33 cellular contexts compared by ENCODE assay signal in the genomic region with DNA sequence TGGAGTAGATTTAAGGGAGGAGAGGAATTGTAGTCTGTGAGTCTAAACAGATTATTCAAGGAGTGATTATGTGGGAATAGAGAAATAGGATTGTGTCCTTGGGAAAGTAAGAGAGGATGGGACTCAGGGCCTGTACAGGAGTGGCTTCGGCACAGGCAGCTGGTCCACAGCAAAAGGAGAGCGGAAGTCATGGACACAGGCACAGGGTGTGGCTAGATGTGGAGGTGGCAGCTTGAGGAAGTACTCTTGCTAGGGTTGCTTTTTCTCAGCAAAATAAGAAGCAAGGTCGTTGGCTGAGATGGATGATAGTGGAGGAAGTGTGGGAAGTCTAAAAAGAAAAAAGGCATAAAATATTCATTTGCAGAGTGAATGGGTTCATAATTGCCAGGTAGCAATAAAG. TPM values are rescaled to one million over a fixed set of nuclear protein-coding genes. Genes with fewer than 3 reads are reported as not detected.
"Had no signal": no experiment of that assay in that cellular context is flagged by ENCODE, and none has a peak within 500 bp of the region (broad histone marks: within the 10 kb centered on the region; RNA-seq: fewer than 3 reads in every experiment).

No MANE protein-coding gene starts in this region.

- H3K9me3 Mint-ChIP-seq: activated CD4-positive, alpha-beta memory T cell treated with anti-CD3 and anti-CD28 coated beads, Interleukin-2, amount 10 ng/mL, durations not matched to agents 7 days and 5 days; activated naive CD8-positive, alpha-beta T cell treated with anti-CD3 and anti-CD28 coated beads, Interleukin-2, amount 10 ng/mL, durations not matched to agents 7 days and 5 days; activated T-cell treated with anti-CD3 and anti-CD28 coated beads, Interleukin-2, amount 50 U/mL, for 72 hours; activated T-helper 2 cell treated with anti-CD3 and anti-CD28 coated beads, Interferon-gamma antibody, Interleukin-2, Interleukin-4, amounts not matched to agents 10 μg/mL and 5 μg/mL and 100 μg/mL, durations not matched to agents 14 hours and 24 hours and 36 hours had no signal

- H3K27me3 ChIP-seq: adrenal gland had no signal

- DNase-seq: activated CD4-positive, alpha-beta memory T cell treated with anti-CD3 and anti-CD28 coated beads, Interleukin-2, amount 10 ng/mL, durations not matched to agents 7 days and 5 days; activated CD4-positive, alpha-beta T cell treated with anti-CD3 and anti-CD28 coated beads for 36 hours; activated CD4-positive, alpha-beta T cell treated with anti-CD3 and anti-CD28 coated beads, Interleukin-2, amount 50 U/mL, for 1 hour; activated CD8-positive, alpha-beta memory T cell treated with anti-CD3 and anti-CD28 coated beads, Interleukin-2, amount 50 U/mL, for 4 hours; activated gamma-delta T cell treated with Interleukin-2 at 50 U/mL for 16 hours; activated naive CD4-positive, alpha-beta T cell treated with anti-CD3 and anti-CD28 coated beads, Interleukin-2, amount 50 U/mL, for 16 hours; activated naive CD8-positive, alpha-beta T cell treated with anti-CD3 and anti-CD28 coated beads, Interleukin-2, amount 10 ng/mL, durations not matched to agents 7 days and 5 days; activated T-cell treated with anti-CD3 and anti-CD28 coated beads, Interleukin-2, amount 50 U/mL, for 72 hours; adrenal gland; anterior cingulate cortex; cerebellar nuclear complex; Karpas-422; MV-4-11; NCI-H1092 treated with DMSO at 0.1 percent for 48 hours; NCI-H1417 treated with DMSO at 0.1 percent for 48 hours; NCI-H1694; NCI-H2029; NCI-H2107; NCI-H2171 treated with DMSO at 0.1 percent for 48 hours; NCI-H226; NCI-H526; NCI-H774; NK-92 treated with Interleukin-12 subunit alpha and Interleukin-12 subunit beta, amount 100 ng/mL, for 24 hours; SIG-M5; T-helper 17 cell; T-helper 9 cell; WERI-Rb-1 had no signal

- H3K4me3 Mint-ChIP-seq: activated CD4-positive, alpha-beta memory T cell treated with anti-CD3 and anti-CD28 coated beads, Interleukin-2, amount 10 ng/mL, durations not matched to agents 7 days and 5 days; activated CD4-positive, alpha-beta T cell treated with anti-CD3 and anti-CD28 coated beads for 36 hours; activated naive CD8-positive, alpha-beta T cell treated with anti-CD3 and anti-CD28 coated beads, Interleukin-2, amount 10 ng/mL, durations not matched to agents 7 days and 5 days; activated T-cell treated with anti-CD3 and anti-CD28 coated beads, Interleukin-2, amount 50 U/mL, for 72 hours; T-helper 17 cell had no signal

- H3K27me3 Mint-ChIP-seq: activated CD4-positive, alpha-beta T cell treated with anti-CD3 and anti-CD28 coated beads for 36 hours; activated naive CD8-positive, alpha-beta T cell treated with anti-CD3 and anti-CD28 coated beads, Interleukin-2, amount 10 ng/mL, durations not matched to agents 7 days and 5 days; T-helper 17 cell had no signal

- H3K36me3 ChIP-seq: adrenal gland, WERI-Rb-1 had no signal

- H3K27ac Mint-ChIP-seq: activated CD4-positive, alpha-beta memory T cell treated with anti-CD3 and anti-CD28 coated beads, Interleukin-2, amount 10 ng/mL, durations not matched to agents 7 days and 5 days; activated CD4-positive, alpha-beta T cell treated with anti-CD3 and anti-CD28 coated beads for 36 hours; activated naive CD8-positive, alpha-beta T cell treated with anti-CD3 and anti-CD28 coated beads, Interleukin-2, amount 10 ng/mL, durations not matched to agents 7 days and 5 days; activated T-cell treated with anti-CD3 and anti-CD28 coated beads, Interleukin-2, amount 50 U/mL, for 72 hours; activated T-helper 2 cell treated with anti-CD3 and anti-CD28 coated beads, Interferon-gamma antibody, Interleukin-2, Interleukin-4, amounts not matched to agents 10 μg/mL and 5 μg/mL and 100 μg/mL, durations not matched to agents 14 hours and 24 hours and 36 hours; T-helper 17 cell had no signal

- H3K4me3 ChIP-seq: adrenal gland had no signal

- H3K27ac ChIP-seq: adrenal gland, WERI-Rb-1 had no signal

- H3K9me3 ChIP-seq: adrenal gland had no signal

- H3K36me3 Mint-ChIP-seq: activated naive CD8-positive, alpha-beta T cell treated with anti-CD3 and anti-CD28 coated beads, Interleukin-2, amount 10 ng/mL, durations not matched to agents 7 days and 5 days had no signal

RNA-seq across cellular contexts. Expression of a gene that starts 18.5 kb away (rescaled TPM):
- total RNA-seq: activated CD4-positive, alpha-beta memory T cell treated with anti-CD3 and anti-CD28 coated beads, Interleukin-2, amount 10 ng/mL, durations not matched to agents 7 days and 5 days; activated CD4-positive, alpha-beta T cell treated with anti-CD3 and anti-CD28 coated beads for 36 hours; activated CD8-positive, alpha-beta memory T cell treated with anti-CD3 and anti-CD28 coated beads for 36 hours; activated naive CD8-positive, alpha-beta T cell treated with anti-CD3 and anti-CD28 coated beads, Interleukin-2, amount 10 ng/mL, durations not matched to agents 7 days and 5 days; activated T-helper 2 cell treated with anti-CD3 and anti-CD28 coated beads, Interferon-gamma antibody, Interleukin-2, Interleukin-4, amounts not matched to agents 10 μg/mL and 5 μg/mL and 100 μg/mL, durations not matched to agents 14 hours and 24 hours and 36 hours; cardiac septum; NCI-H460; OCI-LY7; RPMI7951; T-helper 17 cell had no signal
